ENCODE assay signal across 8 cellular contexts in genomic region chr1:203025721-203026665, GRCh38. TPM values are rescaled to one million over a fixed set of nuclear protein-coding genes. Genes with fewer than 3 reads are reported as not detected.
DNase-seq lines count a peak whose midpoint lies in the region; ATAC-seq and TF ChIP-seq lines count a peak whose summit lies in the region.

TSS of gene PPFIA4 (plus strand) at chr1:203026491. CDS start at chr1:203039009, 12,518 bp downstream.

- H3K4me3 ChIP-seq in A673 (ENCODE audit: low read depth, low read length, poor library complexity, severe bottlenecking) = peak within 1 kb of the TSS; percentile 55
- H3K4me3 ChIP-seq in coronary artery = peak within 1 kb of the TSS; percentile 78

- no peaks in the 10 kb centered on the region for H3K27me3 ChIP-seq in A673 (replicated peaks; ENCODE audit: insufficient read depth, low read depth, low read length, poor library complexity)

- H3K4me1 ChIP-seq in A673 (ENCODE audit: insufficient read depth, low read length, poor library complexity, severe bottlenecking) = peaks cover 5% of the 10 kb centered on the region

- H3K36me3 ChIP-seq in A673 (ENCODE audit: insufficient read depth, low read length, poor library complexity, severe bottlenecking) = peaks cover 24% of the 10 kb centered on the region

- peak; percentile 92 for DNase-seq in A673 (ENCODE audit: low spot score)
- peak; percentile 83 for DNase-seq in NCI-H460 (ENCODE audit: extremely low read depth, low read depth)
- peak; percentile 86 for DNase-seq in activated CD4-positive, alpha-beta T cell treated with anti-CD3 and anti-CD28 coated beads, Interleukin-2, amount 10 ng/mL, durations not matched to agents 7 days and 5 days
- DNase-seq in coronary artery (ENCODE audit: low spot score) = peak; percentile 86
- peak; percentile 85 for DNase-seq in left lobe of liver (ENCODE audit: low spot score)
- DNase-seq in stimulated activated CD4-positive, alpha-beta T cell treated with anti-CD3 and anti-CD28 coated beads, Interleukin-1b, Interleukin-23, amount 100 ng/mL, for 4 hours (ENCODE audit: low read depth in 2 of 2) = peak; percentile 81 to 84

- POLR2A ChIA-PET in A673 (lab: Charles Lee; ENCODE audit: low non-redundant PET) = no interaction called here
- POLR2A ChIA-PET in activated CD4-positive, alpha-beta T cell treated with anti-CD3 and anti-CD28 coated beads, Interleukin-2, amount 10 ng/mL, durations not matched to agents 7 days and 5 days (lab: Charles Lee) = interaction anchor here (0.6 to 0.7 kb wide), 3 partner anchors 15 to 871 kb away, joined by 3 to 4 read pairs (median 3); partner anchors contain the start of gene TMEM183A

- intact Hi-C loops in A673 (cut with micrococcal nuclease; ENCODE audit: unreplicated experiment) = no loop called here

- peaks cover 2% of the 10 kb centered on the region for H3K27me3 Mint-ChIP-seq in activated CD4-positive, alpha-beta T cell treated with anti-CD3 and anti-CD28 coated beads, Interleukin-2, amount 10 ng/mL, durations not matched to agents 7 days and 5 days

- H3K27ac Mint-ChIP-seq in activated CD4-positive, alpha-beta T cell treated with anti-CD3 and anti-CD28 coated beads, Interleukin-2, amount 10 ng/mL, durations not matched to agents 7 days and 5 days = peak within 1 kb of the TSS; percentile 83

- H3K36me3 Mint-ChIP-seq in activated CD4-positive, alpha-beta T cell treated with anti-CD3 and anti-CD28 coated beads, Interleukin-2, amount 10 ng/mL, durations not matched to agents 7 days and 5 days (ENCODE audit: low read depth) = peaks cover 35% of the 10 kb centered on the region

- H3K4me3 Mint-ChIP-seq in activated CD4-positive, alpha-beta T cell treated with anti-CD3 and anti-CD28 coated beads, Interleukin-2, amount 10 ng/mL, durations not matched to agents 7 days and 5 days = peak within 1 kb of the TSS; percentile 67

- H3K9me3 Mint-ChIP-seq in activated CD4-positive, alpha-beta T cell treated with anti-CD3 and anti-CD28 coated beads, Interleukin-2, amount 10 ng/mL, durations not matched to agents 7 days and 5 days = peaks cover 4% of the 10 kb centered on the region

- peaks cover 21% of the 10 kb centered on the region for H3K4me1 Mint-ChIP-seq in activated CD4-positive, alpha-beta T cell treated with anti-CD3 and anti-CD28 coated beads, Interleukin-2, amount 10 ng/mL, durations not matched to agents 7 days and 5 days

- CTCF ChIA-PET in A673 (lab: Charles Lee) = interaction anchor here (0.6 to 1.0 kb wide), 3 partner anchors 15 to 241 kb away, joined by 3 to 9 read pairs (median 9); no protein-coding TSS in a partner anchor
- CTCF ChIA-PET in activated CD4-positive, alpha-beta T cell treated with anti-CD3 and anti-CD28 coated beads, Interleukin-2, amount 10 ng/mL, durations not matched to agents 7 days and 5 days (lab: Charles Lee) = interaction anchor here (1.0 to 3.2 kb wide), 4 partner anchors 10 to 247 kb away, joined by 3 to 25 read pairs (median 4); partner anchors contain the start of gene TMEM183A

- no TSS peak for BruUV-seq in A673 (replicated peaks; lab: Mats Ljungman, UMichigan)

- TF ChIP-seq CTCF in A673 (conservative IDR thresholded peaks at IDR 0.05; ENCODE audit: low read depth, low read length) (no peak), coronary artery (IDR thresholded peaks at IDR 0.05) (no peak)

- H3K27ac ChIP-seq in A673 (ENCODE audit: low read depth, low read length, poor library complexity, severe bottlenecking) = no peak within 1 kb of the TSS
- H3K27ac ChIP-seq in coronary artery = peak within 1 kb of the TSS; percentile 44 to 76

- no peaks in the 10 kb centered on the region for H3K9me3 ChIP-seq in A673 (ENCODE audit: low read depth, low read length, poor library complexity, severe bottlenecking)

- ATAC-seq in GM19023 (IDR thresholded peaks at IDR 0.05; ENCODE audit: unreplicated experiment) (peak; percentile 80), HG03354 (IDR thresholded peaks at IDR 0.05; ENCODE audit: poor library complexity, severe bottlenecking, unreplicated experiment) (peak; percentile 77), left lobe of liver (peak; percentile 96)

RNA-seq across cellular contexts. Expression of gene PPFIA4, which starts in this region (rescaled TPM):
- total RNA-seq in A673 (2021) (2.5 and 3.0 TPM in 2 replicates), left lobe of liver (0.78 TPM)
- total RNA-seq in NCI-H460 (2014; rRNA removed; shearing (Covaris generic)) = 3.4 and 4.2 TPM in 2 replicates
- polyA plus RNA-seq in NCI-H460 (2014; cell fraction: nucleus; rRNA removed) = 6.6 and 8.5 TPM in 2 replicates
- 10 to 100 TPM; 13.7 to 16.1 TPM for total RNA-seq in activated CD4-positive, alpha-beta T cell treated with anti-CD3 and anti-CD28 coated beads, Interleukin-2, amount 10 ng/mL, durations not matched to agents 7 days and 5 days

Comparison
In these comparisons a context has a peak if more than half of its experiments do, and no peak if none do; other contexts are left out.
1. Peak in DNase-seq and ATAC-seq in left lobe of liver; RNA of the gene not detected or under 1 TPM.